In the genomic region with DNA sequence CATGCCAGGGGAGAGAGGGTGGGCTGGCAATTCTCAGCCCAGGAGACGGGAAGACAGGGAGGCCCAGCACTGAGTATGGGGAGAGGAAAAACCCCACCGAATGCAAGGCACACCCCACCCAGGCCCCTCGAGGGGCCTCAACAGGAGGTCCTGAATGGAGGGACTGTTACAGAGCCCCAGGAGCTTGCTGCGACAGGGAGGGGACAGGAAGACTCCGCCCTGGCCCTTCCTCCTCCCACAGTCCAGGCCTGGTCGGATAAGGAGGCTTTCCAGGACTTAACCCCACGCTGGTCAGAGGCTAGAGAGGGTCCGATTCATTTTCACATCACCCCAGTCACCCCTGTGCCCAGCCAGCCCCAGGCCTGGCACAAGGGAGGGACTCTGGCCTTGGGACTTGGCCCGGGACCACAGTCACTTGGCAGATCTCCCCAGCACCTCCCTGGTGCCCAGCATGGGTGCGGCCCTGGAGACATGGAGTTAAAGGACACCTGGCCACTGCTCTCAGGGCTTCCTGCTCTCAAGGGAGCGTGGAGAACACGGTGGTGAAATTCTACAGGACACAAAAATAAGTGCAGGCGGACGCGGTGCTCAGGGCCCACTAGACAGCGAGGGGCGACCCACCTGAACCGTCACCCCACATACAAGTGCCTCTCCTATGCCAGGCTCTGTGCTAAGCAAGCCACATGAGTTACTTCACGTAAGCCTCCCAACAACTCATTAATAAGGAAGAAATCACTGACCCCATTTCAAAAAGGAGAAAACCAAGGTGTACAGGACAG, we compare ENCODE assay signal across 8 cellular contexts. TPM values are rescaled to one million over a fixed set of nuclear protein-coding genes. Genes with fewer than 3 reads are reported as not detected.
DNase-seq lines count a peak whose midpoint lies in the region; ATAC-seq, FAIRE-seq and TF ChIP-seq lines count a peak whose summit lies in the region.

No MANE protein-coding gene starts in this region.

- H3K27me3 ChIP-seq in cardiac muscle cell, result no peaks in the 10 kb centered on the region

- ATAC-seq in activated CD4-positive, alpha-beta T cell treated with anti-CD3 and anti-CD28 coated beads for 36 hours, result no peak

- intact Hi-C loops in activated CD4-positive, alpha-beta T cell treated with anti-CD3 and anti-CD28 coated beads for 36 hours (cut with DNase I, micrococcal nuclease), result no loop called here
- intact Hi-C loops in activated CD4-positive, alpha-beta memory T cell treated with anti-CD3 and anti-CD28 coated beads for 36 hours (cut with micrococcal nuclease), result no loop called here

- FAIRE-seq in HTR-8/SVneo (lab: Jason Lieb, UNC), result no peak

- H3K27me3 Mint-ChIP-seq in activated CD4-positive, alpha-beta T cell treated with anti-CD3 and anti-CD28 coated beads for 36 hours, result no peaks in the 10 kb centered on the region
- no peaks in the 10 kb centered on the region for H3K27me3 Mint-ChIP-seq in activated CD4-positive, alpha-beta memory T cell treated with anti-CD3 and anti-CD28 coated beads for 36 hours

- H3K36me3 Mint-ChIP-seq in activated CD4-positive, alpha-beta T cell treated with anti-CD3 and anti-CD28 coated beads for 36 hours (ENCODE audit: low read depth), result no peaks in the 10 kb centered on the region
- no peaks in the 10 kb centered on the region for H3K36me3 Mint-ChIP-seq in activated CD4-positive, alpha-beta memory T cell treated with anti-CD3 and anti-CD28 coated beads for 36 hours

- H3K27ac ChIP-seq in cardiac muscle cell, result peak overlapping the region; percentile 90

- H3K4me3 ChIP-seq in cardiac muscle cell, result peak overlapping the region; percentile 95

- H3K4me1 ChIP-seq in cardiac muscle cell (ENCODE audit: low read depth), result peaks cover 28% of the 10 kb centered on the region

- no peak for TF ChIP-seq CTCF in cardiac muscle cell (IDR thresholded peaks at IDR 0.05; ENCODE audit: low read depth, low read length)

- no peaks in the 10 kb centered on the region for H3K9me3 Mint-ChIP-seq in activated CD4-positive, alpha-beta T cell treated with anti-CD3 and anti-CD28 coated beads for 36 hours (ENCODE audit: low read depth)
- no peaks in the 10 kb centered on the region for H3K9me3 Mint-ChIP-seq in activated CD4-positive, alpha-beta memory T cell treated with anti-CD3 and anti-CD28 coated beads for 36 hours

- DNase-seq in activated CD4-positive, alpha-beta T cell treated with anti-CD3 and anti-CD28 coated beads for 36 hours, result no peak
- no peak for DNase-seq in activated CD4-positive, alpha-beta T cell treated with anti-CD3 and anti-CD28 coated beads, Interleukin-2, amount 50 U/mL, for 4 hours
- no peak for DNase-seq in activated CD4-positive, alpha-beta memory T cell treated with anti-CD3 and anti-CD28 coated beads for 36 hours
- DNase-seq in cardiac muscle cell (ENCODE audit: low read depth in 1 of 2, low spot score in 1 of 2) (peak in 1 of 2 donors; percentile 77), retina (peak; percentile 44), Kasumi-1 (lab: John Stamatoyannopoulos, UW) (no peak), GM19240 (ENCODE audit: insufficient read length, low spot score) (no peak), HTR-8/SVneo (ENCODE audit: insufficient read length, low spot score) (no peak)

- no peaks in the 10 kb centered on the region for H3K36me3 ChIP-seq in cardiac muscle cell

- H3K9me3 ChIP-seq in cardiac muscle cell (ENCODE audit: low read depth), result no peaks in the 10 kb centered on the region

- peak overlapping the region; percentile 49 for H3K4me3 Mint-ChIP-seq in activated CD4-positive, alpha-beta T cell treated with anti-CD3 and anti-CD28 coated beads for 36 hours
- peak overlapping the region; percentile 62 for H3K4me3 Mint-ChIP-seq in activated CD4-positive, alpha-beta memory T cell treated with anti-CD3 and anti-CD28 coated beads for 36 hours

- POLR2A ChIA-PET in activated CD4-positive, alpha-beta T cell treated with anti-CD3 and anti-CD28 coated beads for 36 hours (lab: Charles Lee), result no interaction called here
- POLR2A ChIA-PET in activated CD4-positive, alpha-beta memory T cell treated with anti-CD3 and anti-CD28 coated beads for 36 hours (lab: Charles Lee), result interaction anchor here (1.6 kb wide), 1 partner anchor 9 kb away, joined by 4 read pairs; no protein-coding TSS in a partner anchor

- no peak overlapping the region for H3K27ac Mint-ChIP-seq in activated CD4-positive, alpha-beta T cell treated with anti-CD3 and anti-CD28 coated beads for 36 hours
- peak overlapping the region; percentile 25 for H3K27ac Mint-ChIP-seq in activated CD4-positive, alpha-beta memory T cell treated with anti-CD3 and anti-CD28 coated beads for 36 hours

- CTCF ChIA-PET in activated CD4-positive, alpha-beta T cell treated with anti-CD3 and anti-CD28 coated beads for 36 hours (lab: Charles Lee), result interaction anchor here (1.0 kb wide), 1 partner anchor 276 kb away, joined by 3 read pairs; no protein-coding TSS in a partner anchor
- CTCF ChIA-PET in activated CD4-positive, alpha-beta memory T cell treated with anti-CD3 and anti-CD28 coated beads for 36 hours (lab: Charles Lee), result interaction anchor here (1.3 kb wide), 1 partner anchor 19 kb away, joined by 6 read pairs; no protein-coding TSS in a partner anchor

- H3K4me1 Mint-ChIP-seq in activated CD4-positive, alpha-beta T cell treated with anti-CD3 and anti-CD28 coated beads for 36 hours, result peaks cover 15% of the 10 kb centered on the region
- peaks cover 25% of the 10 kb centered on the region for H3K4me1 Mint-ChIP-seq in activated CD4-positive, alpha-beta memory T cell treated with anti-CD3 and anti-CD28 coated beads for 36 hours (ENCODE audit: low read depth)

RNA-seq across cellular contexts. Expression of a gene that starts 44.8 kb away (rescaled TPM):
- total RNA-seq in activated CD4-positive, alpha-beta T cell treated with anti-CD3 and anti-CD28 coated beads for 36 hours, result 10 to 100 TPM; 15.9 to 18.1 TPM
- total RNA-seq in activated CD4-positive, alpha-beta memory T cell treated with anti-CD3 and anti-CD28 coated beads for 36 hours, result 10 to 100 TPM; 27.3 to 27.8 TPM
- total RNA-seq in cardiac muscle cell, result 19.8 and 95.5 TPM in 2 replicates
- 26.0 and 27.0 TPM in 2 replicates for polyA plus RNA-seq in cardiac muscle cell
